ENCODE assay signal across 9 cellular contexts in genomic region chr12:67388331-67389163, GRCh38.
DNase-seq lines count a peak whose midpoint lies in the region; ATAC-seq and TF ChIP-seq lines count a peak whose summit lies in the region.
"Had no signal": no experiment of that assay in that cellular context is flagged by ENCODE, and none has a peak within 500 bp of the region (broad histone marks: within the 10 kb centered on the region; RNA-seq: fewer than 3 reads in every experiment).

No MANE protein-coding gene starts in this region.

- DNase-seq in activated CD4-positive, alpha-beta T cell treated with anti-CD3 and anti-CD28 coated beads for 48 hours, result peak; percentile 3
- DNase-seq in activated CD4-positive, alpha-beta T cell treated with anti-CD3 and anti-CD28 coated beads for 36 hours, result no peak
- DNase-seq in OCI-LY7 (ENCODE audit: low spot score) (peak; percentile 2), glomerular visceral epithelial cell (ENCODE audit: extremely low spot score) (peak; percentile 31)

- WGBS in thymus, result 24% methylated on average over 4 of the region's 4 CpGs

- H3K36me3 Mint-ChIP-seq in activated CD4-positive, alpha-beta T cell treated with anti-CD3 and anti-CD28 coated beads for 36 hours (ENCODE audit: low read depth), result no peaks in the 10 kb centered on the region

- intact Hi-C loops in activated CD4-positive, alpha-beta T cell treated with anti-CD3 and anti-CD28 coated beads for 36 hours (cut with DNase I, micrococcal nuclease), result no loop called here
- intact Hi-C loops in OCI-LY7 (cut with micrococcal nuclease; ENCODE audit: unreplicated experiment), result no loop called here

- H3K27me3 Mint-ChIP-seq in activated CD4-positive, alpha-beta T cell treated with anti-CD3 and anti-CD28 coated beads for 36 hours, result no peaks in the 10 kb centered on the region

- H3K27me3 ChIP-seq in thymus (ENCODE audit: control insufficient read depth, insufficient read depth), result no peaks in the 10 kb centered on the region
- H3K27me3 ChIP-seq: BLaER1 treated with 17β-estradiol and CSF1 and Interleukin-3, amounts not matched to agents 10 nM and 100 nM had no signal

- no peaks in the 10 kb centered on the region for H3K4me1 ChIP-seq in OCI-LY7 (ENCODE audit: insufficient read depth, low read length, poor library complexity, severe bottlenecking)
- peaks cover 4% of the 10 kb centered on the region for H3K4me1 ChIP-seq in thymus (ENCODE audit: control insufficient read depth, insufficient read depth, low read length)
- H3K4me1 ChIP-seq: BLaER1 treated with 17β-estradiol and CSF1 and Interleukin-3, amounts not matched to agents 10 nM and 100 nM had no signal

- no peaks in the 10 kb centered on the region for H3K9me3 Mint-ChIP-seq in activated CD4-positive, alpha-beta T cell treated with anti-CD3 and anti-CD28 coated beads for 36 hours (ENCODE audit: low read depth)

- POLR2A ChIA-PET in activated CD4-positive, alpha-beta T cell treated with anti-CD3 and anti-CD28 coated beads for 36 hours (lab: Charles Lee), result no interaction called here
- POLR2A ChIA-PET in OCI-LY7 (lab: Charles Lee), result no interaction called here

- TF ChIP-seq CTCF in OCI-LY7 (conservative IDR thresholded peaks at IDR 0.05; ENCODE audit: low read length), result 0 out of 2 replicates have a peak, but pooled peaks have one; percentile 32

- no peak overlapping the region for H3K4me2 ChIP-seq in OCI-LY7 (ENCODE audit: low read length)
- H3K4me2 ChIP-seq: BLaER1 treated with 17β-estradiol and CSF1 and Interleukin-3, amounts not matched to agents 10 nM and 100 nM had no signal

- no TSS peak for BruUV-seq in OCI-LY7 (replicated peaks; lab: Mats Ljungman, UMichigan)

- H3K9me3 ChIP-seq in OCI-LY7 (ENCODE audit: low read length), result no peaks in the 10 kb centered on the region
- H3K9me3 ChIP-seq in thymus (ENCODE audit: control insufficient read depth), result no peaks in the 10 kb centered on the region
- H3K9me3 ChIP-seq: BLaER1 treated with 17β-estradiol and CSF1 and Interleukin-3, amounts not matched to agents 10 nM and 100 nM had no signal

- no peak overlapping the region for H3K4me3 ChIP-seq in OCI-LY7 (ENCODE audit: low read depth, low read length, poor library complexity, severe bottlenecking)
- H3K4me3 ChIP-seq in thymus (ENCODE audit: low read length), result no peak overlapping the region
- H3K4me3 ChIP-seq: BLaER1 treated with 17β-estradiol and CSF1 and Interleukin-3, amounts not matched to agents 10 nM and 100 nM had no signal

- H3K27ac Mint-ChIP-seq in activated CD4-positive, alpha-beta T cell treated with anti-CD3 and anti-CD28 coated beads for 36 hours, result no peak overlapping the region

- ATAC-seq in activated CD4-positive, alpha-beta T cell treated with anti-CD3 and anti-CD28 coated beads for 36 hours, result no peak
- ATAC-seq in HG02610 (IDR thresholded peaks at IDR 0.05; ENCODE audit: unreplicated experiment), result no peak
- no peak for ATAC-seq in HG02970 (IDR thresholded peaks at IDR 0.05; ENCODE audit: low FRiP score, unreplicated experiment)
- ATAC-seq in GM19023 (IDR thresholded peaks at IDR 0.05; ENCODE audit: unreplicated experiment), result no peak

- no peak overlapping the region for H2AFZ ChIP-seq in OCI-LY7 (ENCODE audit: low read length)

- H3K27ac ChIP-seq in OCI-LY7 (ENCODE audit: low read depth, low read length, poor library complexity, severe bottlenecking) (no peak overlapping the region), thymus (ENCODE audit: low read depth) (peak overlapping the region; percentile 27)
- H3K27ac ChIP-seq: BLaER1 treated with 17β-estradiol and CSF1 and Interleukin-3, amounts not matched to agents 10 nM and 100 nM had no signal

- H4K20me1 ChIP-seq in OCI-LY7 (ENCODE audit: insufficient read depth, low read length), result no peaks in the 10 kb centered on the region
- H4K20me1 ChIP-seq: BLaER1 treated with 17β-estradiol and CSF1 and Interleukin-3, amounts not matched to agents 10 nM and 100 nM had no signal

- H3K4me1 Mint-ChIP-seq in activated CD4-positive, alpha-beta T cell treated with anti-CD3 and anti-CD28 coated beads for 36 hours, result no peaks in the 10 kb centered on the region

- no peaks in the 10 kb centered on the region for H3K9me2 ChIP-seq in OCI-LY7 (ENCODE audit: insufficient read depth, low read length)

- H3K36me3 ChIP-seq in OCI-LY7 (ENCODE audit: insufficient read depth, low read length) (no peaks in the 10 kb centered on the region), thymus (ENCODE audit: control insufficient read depth, insufficient read depth) (no peaks in the 10 kb centered on the region)
- H3K36me3 ChIP-seq: BLaER1 treated with 17β-estradiol and CSF1 and Interleukin-3, amounts not matched to agents 10 nM and 100 nM had no signal

- H3K79me2 ChIP-seq in OCI-LY7 (ENCODE audit: insufficient read depth, low read depth, low read length), result no peaks in the 10 kb centered on the region

- CTCF ChIA-PET in activated CD4-positive, alpha-beta T cell treated with anti-CD3 and anti-CD28 coated beads for 36 hours (lab: Charles Lee), result interaction anchor here (0.9 kb wide), 2 partner anchors 10 to 576 kb away, joined by 3 to 4 read pairs; no protein-coding TSS in a partner anchor
- CTCF ChIA-PET in OCI-LY7 (lab: Charles Lee; ENCODE audit: unreplicated experiment), result no interaction called here

- no peak overlapping the region for H3K4me3 Mint-ChIP-seq in activated CD4-positive, alpha-beta T cell treated with anti-CD3 and anti-CD28 coated beads for 36 hours
